In the genomic region with DNA sequence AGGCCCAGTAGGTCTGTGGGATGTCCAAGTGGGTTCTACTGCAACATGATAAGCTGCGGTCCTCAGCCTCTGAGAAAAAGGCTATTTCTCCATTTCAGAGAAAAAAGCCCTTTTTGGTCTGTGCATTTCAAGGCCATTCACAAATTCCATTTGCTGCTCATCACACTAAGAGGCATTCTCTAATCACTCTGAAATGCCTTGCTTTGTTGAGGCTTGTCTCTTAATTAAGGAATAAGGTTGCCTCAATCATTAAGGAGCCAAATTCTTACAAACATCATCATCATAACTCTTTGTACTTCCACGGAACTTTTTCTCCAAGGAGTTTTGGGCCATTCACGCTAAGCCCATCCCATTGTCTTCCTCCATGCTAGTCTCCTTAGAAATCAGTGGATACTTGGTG, we compare ENCODE assay signal across 28 cellular contexts.
DNase-seq lines count a peak whose midpoint lies in the region; ATAC-seq, FAIRE-seq and TF ChIP-seq lines count a peak whose summit lies in the region.
"Had no signal": no experiment of that assay in that cellular context is flagged by ENCODE, and none has a peak within 500 bp of the region (broad histone marks: within the 10 kb centered on the region; RNA-seq: fewer than 3 reads in every experiment).

No MANE protein-coding gene starts in this region.

- H3K4me3 ChIP-seq in endodermal cell (ENCODE audit: low read length) (no peak overlapping the region), muscle layer of colon (ENCODE audit: low read depth in 1 of 2, low read length in 2 of 2) (no peak overlapping the region), smooth muscle cell (no peak overlapping the region)
- H3K4me3 ChIP-seq: GM12878, thoracic aorta had no signal

- H3K27me3 ChIP-seq in endodermal cell (ENCODE audit: control insufficient read depth, insufficient read depth, low read length, poor library complexity, severe bottlenecking) = no peaks in the 10 kb centered on the region
- no peaks in the 10 kb centered on the region for H3K27me3 ChIP-seq in muscle layer of colon (ENCODE audit: control insufficient read depth in 1 of 2, insufficient read depth in 2 of 2, low read length in 2 of 2)
- H3K27me3 ChIP-seq in smooth muscle cell (ENCODE audit: low read depth) = no peaks in the 10 kb centered on the region
- H3K27me3 ChIP-seq: BE2C had no signal

- DNase-seq in EH (ENCODE audit: low read depth) (peak; percentile 9), endodermal cell (no peak), smooth muscle cell (lab: John Stamatoyannopoulos, UW; ENCODE audit: unreplicated experiment) (no peak), GM12892 (ENCODE audit: insufficient read length) (no peak), WTC11 (ENCODE audit: low spot score) (no peak), Calu3 (no peak)
- no peak for DNase-seq in activated T-cell treated with anti-CD3 and anti-CD28 coated beads, Interleukin-2, amount 50 U/mL, for 24 hours
- DNase-seq: activated gamma-delta T cell; activated naive CD8-positive, alpha-beta T cell treated with anti-CD3 and anti-CD28 coated beads, Interleukin-2, amount 10 ng/mL, durations not matched to agents 7 days and 5 days; activated T-cell treated with anti-CD3 and anti-CD28 coated beads, Interleukin-2, amount 50 U/mL, for 4 hours; BE2C; CD8-positive, alpha-beta memory T cell; cerebellar nuclear complex; dermis blood vessel endothelial cell; EL; hypothalamus; KBM-7; NCI-H2029 treated with DMSO at 0.1 percent for 48 hours; NCI-H526 treated with DMSO at 0.1 percent for 48 hours; NK-92 treated with Interleukin-12 subunit alpha and Interleukin-12 subunit beta, amount 100 ng/mL, for 24 hours; occipital lobe; stimulated activated naive CD4-positive, alpha-beta T cell treated with Interleukin-2 at 50 U/mL for 16 hours had no signal

- no peak overlapping the region for H3K9ac ChIP-seq in endodermal cell (ENCODE audit: extremely low read depth, low read length, poor library complexity, severe bottlenecking)
- H3K9ac ChIP-seq in muscle layer of colon (ENCODE audit: low read length) = no peak overlapping the region
- H3K9ac ChIP-seq in smooth muscle cell (ENCODE audit: low read depth) = peak overlapping the region; percentile 52

- H3K27me3 Mint-ChIP-seq in endodermal cell (ENCODE audit: insufficient read depth) = peaks cover 2% of the 10 kb centered on the region
- H3K27me3 Mint-ChIP-seq in WTC11 (ENCODE audit: low read depth) = no peaks in the 10 kb centered on the region; the same call in 1 of the 2 replicates
- H3K27me3 Mint-ChIP-seq in activated T-cell treated with anti-CD3 and anti-CD28 coated beads, Interleukin-2, amount 50 U/mL, for 24 hours = no peaks in the 10 kb centered on the region
- peaks cover 11% of the 10 kb centered on the region for H3K27me3 Mint-ChIP-seq in Calu3 (ENCODE audit: unreplicated experiment)
- H3K27me3 Mint-ChIP-seq: memory B cell had no signal

- no peak for ATAC-seq in WTC11
- ATAC-seq: activated T-cell treated with anti-CD3 and anti-CD28 coated beads, Interleukin-2, amount 50 U/mL, for 4 hours; GM12878 had no signal

- H3K4me3 Mint-ChIP-seq in endodermal cell (no peak overlapping the region), WTC11 (no peak overlapping the region), Calu3 (ENCODE audit: low read depth, unreplicated experiment) (no peak overlapping the region)
- H3K4me3 Mint-ChIP-seq in activated T-cell treated with anti-CD3 and anti-CD28 coated beads, Interleukin-2, amount 50 U/mL, for 24 hours = no peak overlapping the region
- H3K4me3 Mint-ChIP-seq: activated naive CD8-positive, alpha-beta T cell treated with anti-CD3 and anti-CD28 coated beads, Interleukin-2, amount 10 ng/mL, durations not matched to agents 7 days and 5 days; activated T-cell treated with anti-CD3 and anti-CD28 coated beads, Interleukin-2, amount 50 U/mL, for 4 hours; CD8-positive, alpha-beta memory T cell; memory B cell had no signal

- H3K4me1 Mint-ChIP-seq in endodermal cell (peaks cover 7% of the 10 kb centered on the region), WTC11 (no peaks in the 10 kb centered on the region), Calu3 (ENCODE audit: low read depth, unreplicated experiment) (peaks cover 25% of the 10 kb centered on the region)
- H3K4me1 Mint-ChIP-seq in activated T-cell treated with anti-CD3 and anti-CD28 coated beads, Interleukin-2, amount 50 U/mL, for 24 hours (ENCODE audit: low read depth) = peaks cover 6% of the 10 kb centered on the region
- H3K4me1 Mint-ChIP-seq: activated naive CD8-positive, alpha-beta T cell treated with anti-CD3 and anti-CD28 coated beads, Interleukin-2, amount 10 ng/mL, durations not matched to agents 7 days and 5 days; CD8-positive, alpha-beta memory T cell; memory B cell had no signal

- H3F3A ChIP-seq in smooth muscle cell (ENCODE audit: low read depth) = peaks cover 31% of the 10 kb centered on the region

- intact Hi-C loops in Calu3 (cut with micrococcal nuclease; ENCODE audit: unreplicated experiment) = no loop called here

- H2AFZ ChIP-seq in smooth muscle cell (ENCODE audit: low read depth) = no peak overlapping the region

- BruUV-seq in Calu3 (replicated peaks; lab: Mats Ljungman, UMichigan) = no TSS peak

- no peaks in the 10 kb centered on the region for H3K79me2 ChIP-seq in smooth muscle cell (ENCODE audit: low read depth)

- FAIRE-seq in GM12892 (lab: Jason Lieb, UNC) = no peak
- FAIRE-seq: endometrium, GM12878, H54 had no signal

- TF ChIP-seq CTCF in endodermal cell (conservative IDR thresholded peaks at IDR 0.05) (no peak), smooth muscle cell (IDR thresholded peaks at IDR 0.05; ENCODE audit: borderline replicate concordance, insufficient read depth, poor library complexity, severe bottlenecking) (no peak), WTC11 (IDR thresholded peaks at IDR 0.05) (no peak), Calu3 (IDR thresholded peaks at IDR 0.05; ENCODE audit: unreplicated experiment) (no peak)

- H3K36me3 ChIP-seq in endodermal cell (ENCODE audit: control insufficient read depth, insufficient read depth, low read length) = no peaks in the 10 kb centered on the region
- peaks cover 50% of the 10 kb centered on the region for H3K36me3 ChIP-seq in muscle layer of colon (ENCODE audit: insufficient read depth, low read length)
- H3K36me3 ChIP-seq in smooth muscle cell (ENCODE audit: low read depth) = peaks cover 7% of the 10 kb centered on the region
- H3K36me3 ChIP-seq: BE2C, thoracic aorta had no signal

- H3K27ac ChIP-seq in endodermal cell (ENCODE audit: low read depth, low read length) (peak overlapping the region; percentile 70), muscle layer of colon (ENCODE audit: low read depth, low read length) (peak overlapping the region; percentile 4), smooth muscle cell (ENCODE audit: low read depth) (peak overlapping the region; percentile 88)
- H3K27ac ChIP-seq: thoracic aorta had no signal

- no peak for TF ChIP-seq POLR2A in GM12892 (IDR thresholded peaks at IDR 0.05; ENCODE audit: low read depth, low read length)

- POLR2A ChIA-PET in WTC11 (lab: Charles Lee) = no interaction called here

- H3K9me3 Mint-ChIP-seq in endodermal cell (no peaks in the 10 kb centered on the region), WTC11 (no peaks in the 10 kb centered on the region), Calu3 (ENCODE audit: low read depth, unreplicated experiment) (no peaks in the 10 kb centered on the region)
- H3K9me3 Mint-ChIP-seq in activated T-cell treated with anti-CD3 and anti-CD28 coated beads, Interleukin-2, amount 50 U/mL, for 24 hours = no peaks in the 10 kb centered on the region
- H3K9me3 Mint-ChIP-seq: activated naive CD8-positive, alpha-beta T cell treated with anti-CD3 and anti-CD28 coated beads, Interleukin-2, amount 10 ng/mL, durations not matched to agents 7 days and 5 days; activated T-cell treated with anti-CD3 and anti-CD28 coated beads, Interleukin-2, amount 50 U/mL, for 4 hours; CD8-positive, alpha-beta memory T cell; memory B cell had no signal

- H3K9me3 ChIP-seq in endodermal cell (ENCODE audit: control insufficient read depth, low read length) = no peaks in the 10 kb centered on the region
- no peaks in the 10 kb centered on the region for H3K9me3 ChIP-seq in muscle layer of colon (ENCODE audit: low read length)
- H3K9me3 ChIP-seq in smooth muscle cell (replicated peaks; ENCODE audit: low read depth) = no peaks in the 10 kb centered on the region
- H3K9me3 ChIP-seq: BE2C, thoracic aorta had no signal

- peak overlapping the region; percentile 54 for H3K4me2 ChIP-seq in smooth muscle cell

- H3K4me1 ChIP-seq in endodermal cell (ENCODE audit: control insufficient read depth, insufficient read depth, low read length) = peaks cover 4% of the 10 kb centered on the region
- peaks cover 33% of the 10 kb centered on the region for H3K4me1 ChIP-seq in muscle layer of colon (ENCODE audit: insufficient read depth, low read length)
- H3K4me1 ChIP-seq in smooth muscle cell (ENCODE audit: low read depth) = peaks cover 14% of the 10 kb centered on the region

- H3K27ac Mint-ChIP-seq in endodermal cell = no peak overlapping the region
- H3K27ac Mint-ChIP-seq in WTC11 = no peak overlapping the region
- no peak overlapping the region for H3K27ac Mint-ChIP-seq in activated T-cell treated with anti-CD3 and anti-CD28 coated beads, Interleukin-2, amount 50 U/mL, for 24 hours
- no peak overlapping the region for H3K27ac Mint-ChIP-seq in Calu3 (ENCODE audit: unreplicated experiment)
- H3K27ac Mint-ChIP-seq: activated naive CD8-positive, alpha-beta T cell treated with anti-CD3 and anti-CD28 coated beads, Interleukin-2, amount 10 ng/mL, durations not matched to agents 7 days and 5 days; CD8-positive, alpha-beta memory T cell; memory B cell had no signal

- CTCF ChIA-PET in WTC11 (lab: Charles Lee) = no interaction called here
- CTCF ChIA-PET in Calu3 (lab: Charles Lee) = no interaction called here

- 93 to 100% methylated on average over 2 to 3 of the region's 3 CpGs for WGBS in endodermal cell (ENCODE audit: insufficient coverage in 1 of 2, insufficient read length in 1 of 2), 2 experiments
- 70% methylated on average over 3 of the region's 3 CpGs for WGBS in smooth muscle cell (ENCODE audit: low lambda C conversion rate)

- no peaks in the 10 kb centered on the region for H4K20me1 ChIP-seq in smooth muscle cell (ENCODE audit: low read depth)

- H3K36me3 Mint-ChIP-seq in endodermal cell (ENCODE audit: low read depth) (no peaks in the 10 kb centered on the region), WTC11 (no peaks in the 10 kb centered on the region; the same call in 1 of the 2 replicates), Calu3 (ENCODE audit: insufficient read depth, unreplicated experiment) (no peaks in the 10 kb centered on the region)
- no peaks in the 10 kb centered on the region for H3K36me3 Mint-ChIP-seq in activated T-cell treated with anti-CD3 and anti-CD28 coated beads, Interleukin-2, amount 50 U/mL, for 24 hours (ENCODE audit: low read depth)
- H3K36me3 Mint-ChIP-seq: activated naive CD8-positive, alpha-beta T cell treated with anti-CD3 and anti-CD28 coated beads, Interleukin-2, amount 10 ng/mL, durations not matched to agents 7 days and 5 days; CD8-positive, alpha-beta memory T cell; memory B cell had no signal

Comparison
In these comparisons a context has a peak if more than half of its experiments do, and no peak if none do; other contexts are left out.
1. H3K27ac ChIP-seq: peak in every context shown above with its lines; median percentile 88 in smooth muscle cell; 70 in endodermal cell; 4 in muscle layer of colon.